ENCODE assay signal across 20 cellular contexts in genomic region chr6:71335544-71335943, GRCh38. TPM values are rescaled to one million over a fixed set of nuclear protein-coding genes. Genes with fewer than 3 reads are reported as not detected.
DNase-seq lines count a peak whose midpoint lies in the region; ATAC-seq, FAIRE-seq and TF ChIP-seq lines count a peak whose summit lies in the region.
"Had no signal": no experiment of that assay in that cellular context is flagged by ENCODE, and none has a peak within 500 bp of the region (broad histone marks: within the 10 kb centered on the region; RNA-seq: fewer than 3 reads in every experiment).

No MANE protein-coding gene starts in this region.

- H3K36me3 Mint-ChIP-seq in GM23338 (ENCODE audit: low read depth): peaks cover 9% of the 10 kb centered on the region; the same call in 2 of the 3 replicates
- H3K36me3 Mint-ChIP-seq: IgD-negative memory B cell had no signal

- peaks cover 16% of the 10 kb centered on the region for H3K4me1 Mint-ChIP-seq in GM23338
- H3K4me1 Mint-ChIP-seq: IgD-negative memory B cell had no signal

- TF ChIP-seq CTCF in GM23338 (conservative IDR thresholded peaks at IDR 0.05; ENCODE audit: low read depth in 2 of 2): no peak

- no peak overlapping the region for H4K5ac ChIP-seq in mesendoderm (ENCODE audit: low read length)

- H2AK5ac ChIP-seq in mesendoderm (ENCODE audit: low read length): no peak overlapping the region

- H3F3A ChIP-seq in GM23338 (replicated peaks; ENCODE audit: low read depth): no peaks in the 10 kb centered on the region

- H3K9me3 ChIP-seq in small intestine (ENCODE audit: control insufficient read depth, low read depth): no peaks in the 10 kb centered on the region
- no peaks in the 10 kb centered on the region for H3K9me3 ChIP-seq in right cardiac atrium (ENCODE audit: control insufficient read depth, low read length)

- 0 out of 2 replicates have a peak, but pooled peaks cover 7% of the 10 kb centered on the region for H3K4me1 ChIP-seq in GM23338 (ENCODE audit: insufficient read depth)
- no peaks in the 10 kb centered on the region for H3K4me1 ChIP-seq in small intestine (ENCODE audit: control insufficient read depth in 2 of 2, insufficient read depth in 1 of 2, low read depth in 1 of 2, low read length in 1 of 2)
- no peaks in the 10 kb centered on the region for H3K4me1 ChIP-seq in mesendoderm (ENCODE audit: control insufficient read depth, low read depth, low read length)
- no peaks in the 10 kb centered on the region for H3K4me1 ChIP-seq in right cardiac atrium (ENCODE audit: control insufficient read depth, insufficient read depth, low read length)

- intact Hi-C loops in right cardiac atrium (cut with DNase I): no loop called here

- DNase-seq in GM23338 (ENCODE audit: low spot score) (no peak), NCI-H69 (lab: John Stamatoyannopoulos, UW) (peak; percentile 20), foreskin melanocyte (peak; percentile 42), kidney tubule cell (ENCODE audit: low spot score) (peak; percentile 35), small intestine (no peak), mesendoderm (no peak), right cardiac atrium (no peak)
- DNase-seq in activated CD8-positive, alpha-beta memory T cell treated with anti-CD3 and anti-CD28 coated beads, Interleukin-2, amount 50 U/mL, for 4 hours: no peak
- DNase-seq: C1 segment of cervical spinal cord; CD4-positive, alpha-beta T cell; DMS153; DMS79 treated with DMSO at 0.1 percent for 48 hours; EL had no signal

- H3K4me3 ChIP-seq in GM23338: no peak overlapping the region
- no peak overlapping the region for H3K4me3 ChIP-seq in small intestine (ENCODE audit: low read depth in 1 of 2, low read length in 2 of 2)
- H3K4me3 ChIP-seq in mesendoderm (ENCODE audit: low read length): no peak overlapping the region
- H3K4me3 ChIP-seq in right cardiac atrium (ENCODE audit: low read length): no peak overlapping the region

- H3K79me1 ChIP-seq in mesendoderm (ENCODE audit: low read length): no peaks in the 10 kb centered on the region

- H3K27me3 ChIP-seq in GM23338 (ENCODE audit: insufficient read depth) (no peaks in the 10 kb centered on the region), small intestine (ENCODE audit: control insufficient read depth in 2 of 2, insufficient read depth in 2 of 2, low read length in 2 of 2) (no peaks in the 10 kb centered on the region), mesendoderm (ENCODE audit: insufficient read depth, low read length, poor library complexity) (no peaks in the 10 kb centered on the region), right cardiac atrium (ENCODE audit: control insufficient read depth, insufficient read depth) (no peaks in the 10 kb centered on the region)

- H3K27ac Mint-ChIP-seq in GM23338: peak overlapping the region; percentile 30
- H3K27ac Mint-ChIP-seq: B cell; CD4-positive, alpha-beta T cell; IgD-negative memory B cell had no signal

- no peak overlapping the region for H3K27ac ChIP-seq in GM23338 (ENCODE audit: low read depth)
- no peak overlapping the region for H3K27ac ChIP-seq in small intestine (ENCODE audit: low read depth in 1 of 2, low read length in 1 of 2)
- no peak overlapping the region for H3K27ac ChIP-seq in mesendoderm (ENCODE audit: low read depth, low read length)
- no peak overlapping the region for H3K27ac ChIP-seq in right cardiac atrium (ENCODE audit: low read length)

- no peak overlapping the region for H2BK5ac ChIP-seq in mesendoderm (ENCODE audit: low read length)

- H3K18ac ChIP-seq in mesendoderm (ENCODE audit: low read length): no peak overlapping the region

- H3K9ac ChIP-seq in mesendoderm (ENCODE audit: low read length): no peak overlapping the region

- H2BK120ac ChIP-seq in mesendoderm (ENCODE audit: low read depth, low read length): no peak overlapping the region

- no peak overlapping the region for H4K8ac ChIP-seq in mesendoderm (ENCODE audit: low read depth, low read length)

- 0 out of 2 replicates have a peak, but pooled peaks cover 3% of the 10 kb centered on the region for H3K9me2 ChIP-seq in GM23338 (ENCODE audit: insufficient read depth)

- H3K4me3 Mint-ChIP-seq in GM23338: no peak overlapping the region
- H3K4me3 Mint-ChIP-seq: B cell; CD4-positive, alpha-beta T cell; IgD-negative memory B cell had no signal

- H3K36me3 ChIP-seq in GM23338 (ENCODE audit: insufficient read depth) (no peaks in the 10 kb centered on the region), small intestine (ENCODE audit: control insufficient read depth in 2 of 2, insufficient read depth in 2 of 2, low read length in 2 of 2) (no peaks in the 10 kb centered on the region), mesendoderm (ENCODE audit: control insufficient read depth, insufficient read depth, low read length) (no peaks in the 10 kb centered on the region)

- H3K56ac ChIP-seq in mesendoderm (ENCODE audit: low read length): no peak overlapping the region

- H2AFZ ChIP-seq in GM23338: no peak overlapping the region

- no peaks in the 10 kb centered on the region for H4K20me1 ChIP-seq in GM23338 (replicated peaks; ENCODE audit: insufficient read depth)

- H2BK15ac ChIP-seq in mesendoderm (replicated peaks; ENCODE audit: low read depth): no peak overlapping the region

- H3K27me3 Mint-ChIP-seq in GM23338 (ENCODE audit: insufficient read depth, low read depth, poor library complexity): peaks cover 4% of the 10 kb centered on the region
- H3K27me3 Mint-ChIP-seq: B cell had no signal

- ATAC-seq in GM23338 (peak; percentile 97), right cardiac atrium (no peak)

- H3K4me2 ChIP-seq in GM23338 (no peak overlapping the region), mesendoderm (ENCODE audit: low read length) (no peak overlapping the region)

- peaks cover 10% of the 10 kb centered on the region; the same call in 2 of the 3 replicates for H3K9me3 Mint-ChIP-seq in GM23338
- H3K9me3 Mint-ChIP-seq: CD4-positive, alpha-beta T cell; IgD-negative memory B cell had no signal

- H3K79me2 ChIP-seq in GM23338 (replicated peaks; ENCODE audit: insufficient read depth) (no peaks in the 10 kb centered on the region), mesendoderm (ENCODE audit: control insufficient read depth, insufficient read depth, low read length) (no peaks in the 10 kb centered on the region)

- no peak for FAIRE-seq in small intestine (lab: Jason Lieb, UNC)
- FAIRE-seq: D721Med, G401.6, GM12892, GM19239 had no signal

- H3K4ac ChIP-seq in mesendoderm (ENCODE audit: low read depth, low read length): no peak overlapping the region

- no peak overlapping the region for H3K23ac ChIP-seq in mesendoderm (ENCODE audit: low read length)

RNA-seq across cellular contexts. Expression of gene OGFRL1, which starts 46.9 kb away (rescaled TPM):
- 10.0 and 12.0 TPM in 2 replicates for total RNA-seq in GM23338 (2014; rRNA removed; shearing (Covaris generic))
- polyA plus RNA-seq in GM23338 (2016; fragmentation: Nextera tagmentation; extraction: Ambion mirVana): 3.8 and 4.2 TPM in 2 replicates
- 1 to 10 TPM in 2 of 3 donors, under 1 TPM in 1; 0.22 to 3.8 (median 1.6) TPM for polyA plus RNA-seq in small intestine
- 5.6 TPM for polyA plus RNA-seq in mesendoderm (2013, experiment 1 of 2)
- 5.9 TPM for polyA plus RNA-seq in mesendoderm (2013, experiment 2 of 2)
- 10 to 100 TPM in 3 of 4 donors, 1 to 10 TPM in 1; 8.9 to 12.4 (median 12.1) TPM for total RNA-seq in right cardiac atrium
- 5.4 TPM for polyA plus RNA-seq in right cardiac atrium
- total RNA-seq: HT-29 had no signal

Comparison
In these comparisons a context has a peak if more than half of its experiments do, and no peak if none do; other contexts are left out.
1. DNase-seq: peak in NCI-H69 (single experiment), foreskin melanocyte (single experiment) and kidney tubule cell (single experiment); none in GM23338 (single experiment), small intestine (single experiment), mesendoderm (single experiment), activated CD8-positive, alpha-beta memory T cell treated with anti-CD3 and anti-CD28 coated beads, Interleukin-2, amount 50 U/mL, for 4 hours (single experiment) and right cardiac atrium (0 of 3).